In the genomic region with DNA sequence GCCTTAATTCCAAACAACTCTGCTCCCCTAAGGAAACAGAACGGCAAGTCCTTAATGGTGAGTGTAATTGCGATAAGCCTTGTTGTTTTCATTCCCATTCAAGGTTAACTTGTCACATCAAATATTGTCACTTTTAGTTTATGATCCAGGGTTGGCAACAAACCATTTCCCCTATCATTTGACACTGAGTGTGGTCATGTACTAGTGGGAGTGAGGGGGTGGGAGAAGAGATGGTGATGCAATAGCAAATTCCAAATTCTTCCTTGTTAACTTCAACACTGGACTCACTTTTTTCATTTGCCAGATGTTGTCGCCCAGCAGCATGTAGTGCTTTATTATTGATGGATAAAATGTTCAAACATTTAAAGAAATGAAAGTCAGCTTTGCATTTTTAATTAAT, we compare ENCODE assay signal across 15 cellular contexts.
"Had no signal": no experiment of that assay in that cellular context is flagged by ENCODE, and none has a peak within 500 bp of the region (broad histone marks: within the 10 kb centered on the region; RNA-seq: fewer than 3 reads in every experiment).

No MANE protein-coding gene starts in this region.

- ATAC-seq: esophagus mucosa; mucosa of descending colon; stimulated activated naive B cell treated with anti-CD40 and anti-IgM and Interleukin-4, amounts not matched to agents 10 μg/mL and 1 μg/mL and 100 μg/mL, for 72 hours had no signal

- H3K27me3 ChIP-seq: right lobe of liver had no signal

- H3K27ac ChIP-seq: neural progenitor cell, right lobe of liver had no signal

- DNase-seq: activated CD4-positive, CD25-positive, alpha-beta regulatory T cell treated with anti-CD3 and anti-CD28 coated beads, Interleukin-2, amount 50 U/mL, for 72 hours; activated CD8-positive, alpha-beta memory T cell treated with anti-CD3 and anti-CD28 coated beads for 24 hours; activated CD8-positive, alpha-beta memory T cell treated with anti-CD3 and anti-CD28 coated beads, Interleukin-2, amount 50 U/mL, for 48 hours; activated gamma-delta T cell; activated T-cell treated with anti-CD3 and anti-CD28 coated beads, Interleukin-2, amount 50 U/mL, for 48 hours; cerebellar nuclear complex; cortex of kidney; effector CD8-positive, alpha-beta T cell; mesenchymal stem cell; mucosa of descending colon; naive B cell; right lobe of liver; stimulated activated naive B cell treated with anti-CD40 and anti-IgM and Interleukin-4, amounts not matched to agents 10 μg/mL and 1 μg/mL and 100 μg/mL, for 72 hours had no signal

- H3K4me3 ChIP-seq: mucosa of descending colon, neural progenitor cell, right lobe of liver had no signal

- H3K9me3 ChIP-seq: right lobe of liver had no signal

- H3K4me1 ChIP-seq: neural progenitor cell, right lobe of liver had no signal

- H3K36me3 ChIP-seq: neural progenitor cell, right lobe of liver had no signal
